In genomic region chr3:72505539-72506430, GRCh38 we compare ENCODE assay signal across 21 cellular contexts. TPM values are rescaled to one million over a fixed set of nuclear protein-coding genes. Genes with fewer than 3 reads are reported as not detected.
DNase-seq lines count a peak whose midpoint lies in the region; ATAC-seq, FAIRE-seq and TF ChIP-seq lines count a peak whose summit lies in the region.
"Had no signal": no experiment of that assay in that cellular context is flagged by ENCODE, and none has a peak within 500 bp of the region (broad histone marks: within the 10 kb centered on the region; RNA-seq: fewer than 3 reads in every experiment).

No MANE protein-coding gene starts in this region.

- peaks cover 29% of the 10 kb centered on the region for H3K4me1 Mint-ChIP-seq in activated T-cell treated with anti-CD3 and anti-CD28 coated beads, Interleukin-2, amount 50 U/mL, for 72 hours (ENCODE audit: low read depth)
- H3K4me1 Mint-ChIP-seq: CD4-positive, CD25-positive, alpha-beta regulatory T cell had no signal

- intact Hi-C loops in GM12878 (cut with micrococcal nuclease; ENCODE audit: unreplicated experiment) = no loop called here

- TF ChIP-seq EP300 in GM12878 (IDR thresholded peaks at IDR 0.05; ENCODE audit: borderline replicate concordance in 1 of 2, control insufficient read depth in 1 of 2, low read depth in 2 of 2, low read length in 2 of 2) = no peak

- H3K4me1 ChIP-seq in OCI-LY3 (ENCODE audit: low read length) (peaks cover 11% of the 10 kb centered on the region), GM12878 (ENCODE audit: control insufficient read depth, insufficient read depth, low read length) (no peaks in the 10 kb centered on the region)

- SMC1A ChIA-PET in GM12878 (lab: Charles Lee; ENCODE audit: uncharacterized antibody, unreplicated experiment) = no interaction called here

- POLR2A ChIA-PET in GM12878 (lab: Charles Lee) = interaction anchor here (0.7 kb wide), 1 partner anchor 10 kb away, joined by 4 read pairs; no protein-coding TSS in a partner anchor

- no peak for DNase-seq in activated T-cell treated with anti-CD3 and anti-CD28 coated beads, Interleukin-2, amount 50 U/mL, for 72 hours
- DNase-seq in activated T-cell treated with anti-CD3 and anti-CD28 coated beads, Interleukin-2, amount 50 U/mL, for 48 hours = no peak
- DNase-seq in GM12878 (ENCODE audit: low read depth, low spot score) (no peak), renal cortical epithelial cell (ENCODE audit: low read depth) (peak; percentile 57), NCI-H524 treated with DMSO at 0.1 percent for 48 hours (lab: John Stamatoyannopoulos, UW) (no peak), NCI-H82 (lab: John Stamatoyannopoulos, UW) (no peak)
- DNase-seq: CD4-positive, CD25-positive, alpha-beta regulatory T cell; EL; GF-D8; H7; MM.1S; NCI-H1048; NCI-H1417 treated with DMSO at 0.1 percent for 48 hours; NCI-H187; NCI-H2107; NCI-H2227 treated with DMSO at 0.1 percent for 48 hours; NCI-H510A; NCI-H748 treated with DMSO at 0.1 percent for 48 hours; NK-92 treated with Interleukin-12 subunit alpha and Interleukin-12 subunit beta, amount 100 ng/mL, for 24 hours had no signal

- FAIRE-seq in GM12878 (lab: Jason Lieb, UNC) = no peak

- H3K36me3 Mint-ChIP-seq in activated T-cell treated with anti-CD3 and anti-CD28 coated beads, Interleukin-2, amount 50 U/mL, for 72 hours (ENCODE audit: insufficient read depth in 2 of 2) = peaks cover 0 to 2% of the 10 kb centered on the region in 2 donors

- peak overlapping the region in 1 of 2 donors; percentile 9 for H3K4me3 Mint-ChIP-seq in activated T-cell treated with anti-CD3 and anti-CD28 coated beads, Interleukin-2, amount 50 U/mL, for 72 hours
- H3K4me3 Mint-ChIP-seq: CD4-positive, CD25-positive, alpha-beta regulatory T cell had no signal

- H3K4me2 ChIP-seq in OCI-LY3 (ENCODE audit: low read length) (peak overlapping the region; percentile 35), GM12878 (ENCODE audit: control insufficient read depth, insufficient read depth) (no peak overlapping the region)

- H3K27me3 ChIP-seq in OCI-LY3 (ENCODE audit: low read depth, low read length) (peaks cover 15% of the 10 kb centered on the region; the same call in 1 of the 2 replicates), GM12878 (replicated peaks in 1 of 2; ENCODE audit: control insufficient read depth in 2 of 2, insufficient read depth in 2 of 2, low read length in 1 of 2) (no peaks in the 10 kb centered on the region)

- TF ChIP-seq POLR2A in GM12878 (IDR thresholded peaks at IDR 0.05; ENCODE audit: low read depth, low read length) = no peak

- peaks cover 0 to 5% of the 10 kb centered on the region in 2 donors for H3K9me3 Mint-ChIP-seq in activated T-cell treated with anti-CD3 and anti-CD28 coated beads, Interleukin-2, amount 50 U/mL, for 72 hours

- H3K27ac ChIP-seq in OCI-LY3 (ENCODE audit: low read length) (no peak overlapping the region), GM12878 (ENCODE audit: control insufficient read depth, insufficient read depth) (no peak overlapping the region)

- CTCF ChIA-PET in GM12878 (lab: Yijun Ruan, JAX) = interaction anchor here (0.6 kb wide), 1 partner anchor 460 kb away, joined by 3 read pairs; no protein-coding TSS in a partner anchor

- H3K9me3 ChIP-seq in OCI-LY3 (ENCODE audit: insufficient read depth, low read length) (no peaks in the 10 kb centered on the region), GM12878 (replicated peaks; ENCODE audit: control insufficient read depth, insufficient read depth, low read length) (no peaks in the 10 kb centered on the region)

- no TSS peak for BruUV-seq in GM12878 (replicated peaks; lab: Mats Ljungman, UMichigan)

- no peak overlapping the region for H3K4me3 ChIP-seq in OCI-LY3 (ENCODE audit: low read length)
- H3K4me3 ChIP-seq in GM12878 = no peak overlapping the region

- RAD21 ChIA-PET in GM12878 (lab: Charles Lee; ENCODE audit: unreplicated experiment) = interaction anchor here (0.8 kb wide), 1 partner anchor 10 kb away, joined by 3 read pairs; no protein-coding TSS in a partner anchor

- peaks cover 5% of the 10 kb centered on the region for H3K27me3 Mint-ChIP-seq in activated T-cell treated with anti-CD3 and anti-CD28 coated beads, Interleukin-2, amount 50 U/mL, for 72 hours (ENCODE audit: low read depth)

- no peak for TF ChIP-seq RAD21 in GM12878 (IDR thresholded peaks at IDR 0.05; ENCODE audit: insufficient read depth, low read depth, low read length)

- in situ Hi-C loops in GM12878 (cut with MboI) = no loop called here

- H4K20me1 ChIP-seq in OCI-LY3 (ENCODE audit: insufficient read depth, low read length) = no peaks in the 10 kb centered on the region
- H4K20me1 ChIP-seq in GM12878 (ENCODE audit: control insufficient read depth, insufficient read depth) = no peaks in the 10 kb centered on the region

- H2AFZ ChIP-seq in OCI-LY3 (ENCODE audit: low read depth, low read length) = 0 out of 2 replicates have a peak overlapping the region, but pooled peaks have one; percentile 41
- H2AFZ ChIP-seq in GM12878 (ENCODE audit: control insufficient read depth, low read depth, low read length) = no peak overlapping the region

- H3K79me2 ChIP-seq in OCI-LY3 (ENCODE audit: low read length) (no peaks in the 10 kb centered on the region), GM12878 (ENCODE audit: control insufficient read depth, insufficient read depth, low read length) (no peaks in the 10 kb centered on the region)

- ATAC-seq in activated T-cell treated with anti-CD3 and anti-CD28 coated beads, Interleukin-2, amount 50 U/mL, for 72 hours (replicated peaks in 1 of 2) = peak; percentile 68 to 87
- peak; percentile 79 for ATAC-seq in GM12878
- ATAC-seq: Panc1 had no signal

- peak overlapping the region; percentile 68 for H3K27ac Mint-ChIP-seq in activated T-cell treated with anti-CD3 and anti-CD28 coated beads, Interleukin-2, amount 50 U/mL, for 72 hours
- H3K27ac Mint-ChIP-seq: CD4-positive, CD25-positive, alpha-beta regulatory T cell had no signal

- H3K9ac ChIP-seq in OCI-LY3 (ENCODE audit: low read length) (no peak overlapping the region), GM12878 (ENCODE audit: control insufficient read depth, insufficient read depth, low read length) (no peak overlapping the region)

- TF ChIP-seq CTCF in OCI-LY3 (IDR thresholded peaks at IDR 0.05; ENCODE audit: low read depth, low read length) (no peak), GM12878 (IDR thresholded peaks at IDR 0.05 in 2 of 3, conservative IDR thresholded peaks at IDR 0.05 in 1 of 3; ENCODE audit: control insufficient read depth in 2 of 3, extremely low read depth in 1 of 3, insufficient read depth in 1 of 3, low read depth in 3 of 3, low read length in 3 of 3) (no peak)

- H3K36me3 ChIP-seq in OCI-LY3 (replicated peaks; ENCODE audit: low read depth, low read length) = no peaks in the 10 kb centered on the region
- no peaks in the 10 kb centered on the region for H3K36me3 ChIP-seq in GM12878 (ENCODE audit: control insufficient read depth in 2 of 2, insufficient read depth in 2 of 2, low read length in 1 of 2)

- 17% methylated on average over 7 of the region's 7 CpGs for WGBS in GM12878 (ENCODE audit: insufficient coverage, insufficient replicate concordance, low lambda C conversion rate, missing lambda C conversion rate)

TF ChIP-seq in GM12878, 131 proteins besides CTCF, POLR2A, EP300 and RAD21 (continues in another document):
- TF ChIP-seq, protein P1, sequence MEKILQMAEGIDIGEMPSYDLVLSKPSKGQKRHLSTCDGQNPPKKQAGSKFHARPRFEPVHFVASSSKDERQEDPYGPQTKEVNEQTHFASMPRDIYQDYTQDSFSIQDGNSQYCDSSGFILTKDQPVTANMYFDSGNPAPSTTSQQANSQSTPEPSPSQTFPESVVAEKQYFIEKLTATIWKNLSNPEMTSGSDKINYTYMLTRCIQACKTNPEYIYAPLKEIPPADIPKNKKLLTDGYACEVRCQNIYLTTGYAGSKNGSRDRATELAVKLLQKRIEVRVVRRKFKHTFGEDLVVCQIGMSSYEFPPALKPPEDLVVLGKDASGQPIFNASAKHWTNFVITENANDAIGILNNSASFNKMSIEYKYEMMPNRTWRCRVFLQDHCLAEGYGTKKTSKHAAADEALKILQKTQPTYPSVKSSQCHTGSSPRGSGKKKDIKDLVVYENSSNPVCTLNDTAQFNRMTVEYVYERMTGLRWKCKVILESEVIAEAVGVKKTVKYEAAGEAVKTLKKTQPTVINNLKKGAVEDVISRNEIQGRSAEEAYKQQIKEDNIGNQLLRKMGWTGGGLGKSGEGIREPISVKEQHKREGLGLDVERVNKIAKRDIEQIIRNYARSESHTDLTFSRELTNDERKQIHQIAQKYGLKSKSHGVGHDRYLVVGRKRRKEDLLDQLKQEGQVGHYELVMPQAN (conservative IDR thresholded peaks at IDR 0.05) = no peak
- no peak for TF ChIP-seq SMAD1 (IDR thresholded peaks at IDR 0.05; ENCODE audit: low read depth, partially characterized antibody)

RNA-seq across cellular contexts. Expression of gene RYBP, which starts 59.4 kb away (rescaled TPM):
- 10 to 100 TPM; 59.2 to 66.6 TPM for total RNA-seq in activated T-cell treated with anti-CD3 and anti-CD28 coated beads, Interleukin-2, amount 50 U/mL, for 72 hours
- total RNA-seq in GM12878 (2013; cell fraction: nucleolus; rRNA removed) = 19.3 and 19.4 TPM in 2 replicates
- total RNA-seq in GM12878 (2014; rRNA removed) (3.7 and 4.1 TPM in 2 replicates), GM12878 (2014; rRNA removed; fragmentation: Illumina TruSeq; extraction: Trizol) (6.6 and 6.8 TPM in 2 replicates), GM12878 (2021) (6.3 and 6.9 TPM in 2 replicates), renal cortical epithelial cell (8.3 and 15.1 TPM in 2 replicates)
- 4.0 TPM for polyA plus RNA-seq in GM12878 (2011; ENCODE audit: low read depth)
- polyA plus RNA-seq in GM12878 (2011; rRNA removed) (14.4 and 18.1 TPM in 2 replicates), GM12878 (2014; fragmentation: Illumina TruSeq; extraction: Trizol) (8.8 and 9.3 TPM in 2 replicates), GM12878 (2014; fragmentation: Nextera tagmentation; extraction: Ambion mirVana) (1 to 10 TPM; 2.4 to 3.3 TPM), GM12878 (2014; rRNA removed) (3.8 and 4.4 TPM in 2 replicates), GM12878 (2016; fragmentation: Nextera tagmentation; extraction: Ambion mirVana) (1 to 10 TPM; 1.2 to 1.3 TPM)
- 4.8 and 6.7 TPM in 2 replicates for polyA plus RNA-seq in GM12878 (2011; cell fraction: cytosol; rRNA removed)
- polyA plus RNA-seq in GM12878 (2011; cell fraction: nucleus; rRNA removed) = 7.5 TPM in 2 replicates
- polyA plus RNA-seq in GM12878 (2012) = 6.3 and 9.8 TPM in 2 replicates
- 8.2 and 11.0 TPM in 2 replicates for polyA minus RNA-seq in GM12878 (2011; rRNA and poly(A)+ RNA removed)
- polyA minus RNA-seq in GM12878 (2011; cell fraction: cytosol; rRNA and poly(A)+ RNA removed) = 4.9 and 5.8 TPM in 2 replicates
- polyA minus RNA-seq in GM12878 (2011; cell fraction: nucleus; rRNA and poly(A)+ RNA removed) = 7.7 and 9.3 TPM in 2 replicates
